ENCODE assay signal across 10 cellular contexts in the genomic region with DNA sequence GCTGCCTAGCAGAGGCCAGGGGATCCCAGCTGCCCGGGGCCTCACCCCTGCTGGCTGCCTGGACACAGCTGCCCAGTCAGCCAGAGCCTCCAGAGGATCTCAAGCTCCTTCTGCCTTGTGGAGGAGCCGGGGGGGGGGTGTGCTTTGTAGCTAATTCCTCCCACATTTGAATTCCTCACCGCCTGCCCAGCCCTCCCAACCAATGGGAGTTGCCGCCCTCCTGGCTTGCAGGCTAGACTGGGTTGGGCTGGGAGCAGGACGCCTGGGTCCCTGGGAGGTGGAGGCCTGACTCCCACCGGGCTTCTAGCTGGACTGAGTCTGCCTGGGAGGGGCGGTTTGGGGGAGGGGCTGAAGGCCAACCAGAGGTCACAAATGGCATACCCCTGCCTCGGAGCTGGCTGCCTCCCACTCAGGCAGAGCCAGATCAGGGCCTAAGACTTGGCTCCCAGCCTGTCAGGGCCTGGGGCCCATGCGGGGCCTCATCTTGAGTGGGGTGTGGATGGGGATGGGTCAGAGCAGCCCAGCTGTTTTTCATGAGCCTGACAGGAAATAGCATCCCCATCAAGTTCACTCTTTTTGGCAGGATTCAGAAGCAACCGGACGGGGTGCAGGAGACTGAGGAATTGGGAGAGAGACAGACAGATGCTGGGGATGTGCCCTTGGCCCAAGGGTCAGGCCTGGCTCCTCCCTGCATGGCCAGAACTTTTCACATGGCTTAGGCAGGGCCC. TPM values are rescaled to one million over a fixed set of nuclear protein-coding genes. Genes with fewer than 3 reads are reported as not detected.
A peak's percentile ranks its signal among the peaks of the same experiment; 100 is the strongest.
DNase-seq lines count a peak whose midpoint lies in the region; ATAC-seq and TF ChIP-seq lines count a peak whose summit lies in the region.
"Had no signal": no experiment of that assay in that cellular context is flagged by ENCODE, and none has a peak within 500 bp of the region (broad histone marks: within the 10 kb centered on the region; RNA-seq: fewer than 3 reads in every experiment).

No MANE protein-coding gene starts in this region.

- no peak for TF ChIP-seq CTCF in CD4-positive, alpha-beta T cell (IDR thresholded peaks at IDR 0.05)
- TF ChIP-seq CTCF in ascending aorta (IDR thresholded peaks at IDR 0.05), result no peak

- peak overlapping the region; percentile 16 for H3K27ac ChIP-seq in CD4-positive, alpha-beta T cell (ENCODE audit: low read depth, low read length)
- H3K27ac ChIP-seq in ascending aorta, result peak overlapping the region; percentile 32 to 63
- H3K27ac ChIP-seq: PC-9 had no signal

- peaks cover 72% of the 10 kb centered on the region in 2 donors for H3K36me3 ChIP-seq in ascending aorta

- in situ Hi-C loops in ACHN (cut with HindIII; ENCODE audit: low pct_ligation_motif_present, low pct_unique_long_range_greater_than_20kb, low sequenced_read_pairs), result no loop called here

- no peaks in the 10 kb centered on the region for H3K9me3 ChIP-seq in CD4-positive, alpha-beta T cell (ENCODE audit: control insufficient read depth, low read length)
- no peaks in the 10 kb centered on the region for H3K9me3 ChIP-seq in ascending aorta

- intact Hi-C loops in CD4-positive, alpha-beta T cell (cut with DNase I, micrococcal nuclease), result no loop called here
- intact Hi-C loops in ascending aorta (cut with DNase I), result no loop called here
- intact Hi-C loops in left ventricle myocardium superior (cut with micrococcal nuclease), result no loop called here

- peaks cover 0 to 12% of the 10 kb centered on the region in 2 donors for H3K4me1 ChIP-seq in ascending aorta

- H3K27me3 ChIP-seq in CD4-positive, alpha-beta T cell (ENCODE audit: control insufficient read depth, insufficient read depth, low read length), result no peaks in the 10 kb centered on the region
- no peaks in the 10 kb centered on the region for H3K27me3 ChIP-seq in ascending aorta

- H3K9me3 Mint-ChIP-seq in CD4-positive, alpha-beta T cell, result no peaks in the 10 kb centered on the region
- no peaks in the 10 kb centered on the region for H3K9me3 Mint-ChIP-seq in activated T-cell treated with anti-CD3 and anti-CD28 coated beads, Interleukin-2, amount 50 U/mL, for 72 hours

- no peak for DNase-seq in CD4-positive, alpha-beta T cell
- DNase-seq in ascending aorta (ENCODE audit: low spot score in 2 of 2) (peak in 1 of 2 donors; percentile 77), left ventricle myocardium superior (peak; percentile 89), retina (peak; percentile 57), ACHN (no peak)
- no peak for DNase-seq in activated CD4-positive, alpha-beta T cell treated with anti-CD3 and anti-CD28 coated beads for 4 hours
- no peak for DNase-seq in activated T-cell treated with anti-CD3 and anti-CD28 coated beads, Interleukin-2, amount 50 U/mL, for 72 hours
- DNase-seq: MM.1S, PC-9 had no signal

- POLR2A ChIA-PET in CD4-positive, alpha-beta T cell (lab: Charles Lee), result no interaction called here

- no peak overlapping the region for H3K4me3 ChIP-seq in ascending aorta
- H3K4me3 ChIP-seq: PC-9 had no signal

- no peaks in the 10 kb centered on the region for H3K4me1 Mint-ChIP-seq in CD4-positive, alpha-beta T cell (ENCODE audit: low read depth)
- H3K4me1 Mint-ChIP-seq in activated T-cell treated with anti-CD3 and anti-CD28 coated beads, Interleukin-2, amount 50 U/mL, for 72 hours (ENCODE audit: low read depth), result no peaks in the 10 kb centered on the region

- no peak overlapping the region for H3K4me3 Mint-ChIP-seq in CD4-positive, alpha-beta T cell
- no peak overlapping the region for H3K4me3 Mint-ChIP-seq in activated T-cell treated with anti-CD3 and anti-CD28 coated beads, Interleukin-2, amount 50 U/mL, for 72 hours

- H3K27ac Mint-ChIP-seq in CD4-positive, alpha-beta T cell, result no peak overlapping the region
- no peak overlapping the region for H3K27ac Mint-ChIP-seq in activated T-cell treated with anti-CD3 and anti-CD28 coated beads, Interleukin-2, amount 50 U/mL, for 72 hours

- CTCF ChIA-PET in CD4-positive, alpha-beta T cell (lab: Charles Lee), result no interaction called here

- H3K36me3 Mint-ChIP-seq in CD4-positive, alpha-beta T cell (ENCODE audit: low read depth), result peaks cover 87% of the 10 kb centered on the region
- peaks cover 2 to 20% of the 10 kb centered on the region in 2 donors for H3K36me3 Mint-ChIP-seq in activated T-cell treated with anti-CD3 and anti-CD28 coated beads, Interleukin-2, amount 50 U/mL, for 72 hours (ENCODE audit: insufficient read depth in 2 of 2)

- H3K27me3 Mint-ChIP-seq in CD4-positive, alpha-beta T cell, result no peaks in the 10 kb centered on the region
- no peaks in the 10 kb centered on the region for H3K27me3 Mint-ChIP-seq in activated T-cell treated with anti-CD3 and anti-CD28 coated beads, Interleukin-2, amount 50 U/mL, for 72 hours (ENCODE audit: low read depth)

- ATAC-seq in CD4-positive, alpha-beta T cell (ENCODE audit: poor library complexity), result no peak
- peak; percentile 82 for ATAC-seq in left ventricle myocardium superior
- no peak for ATAC-seq in activated T-cell treated with anti-CD3 and anti-CD28 coated beads, Interleukin-2, amount 50 U/mL, for 72 hours (replicated peaks in 1 of 2)
- no peak for ATAC-seq in GM18858 (IDR thresholded peaks at IDR 0.05; ENCODE audit: unreplicated experiment)

RNA-seq across cellular contexts. Expression of a gene that starts 29.2 kb away (rescaled TPM):
- 1 to 10 TPM; 4.0 to 4.5 TPM for total RNA-seq in CD4-positive, alpha-beta T cell
- total RNA-seq in ascending aorta, result 403 TPM
- 30.0 TPM for total RNA-seq in left ventricle myocardium superior
- total RNA-seq in activated T-cell treated with anti-CD3 and anti-CD28 coated beads, Interleukin-2, amount 50 U/mL, for 72 hours, result 1 to 10 TPM in 1 of 2 donors, under 1 TPM in 1; 0.77 to 1.7 TPM

RNA-seq across cellular contexts. Expression of a gene that starts 48.8 kb away (rescaled TPM):
- total RNA-seq in CD4-positive, alpha-beta T cell, result 10 to 100 TPM; 65.7 to 69.8 TPM
- total RNA-seq in ascending aorta, result 238 TPM
- total RNA-seq in left ventricle myocardium superior, result 58.9 TPM
- total RNA-seq in activated T-cell treated with anti-CD3 and anti-CD28 coated beads, Interleukin-2, amount 50 U/mL, for 72 hours, result 10 to 100 TPM; 81.7 to 93.4 TPM

Comparison
In these comparisons a context has a peak if more than half of its experiments do, and no peak if none do; other contexts are left out.
1. DNase-seq: peak in left ventricle myocardium superior (single experiment) and retina (single experiment); none in CD4-positive, alpha-beta T cell (0 of 10), activated CD4-positive, alpha-beta T cell treated with anti-CD3 and anti-CD28 coated beads for 4 hours (0 of 2), ACHN (single experiment) and activated T-cell treated with anti-CD3 and anti-CD28 coated beads, Interleukin-2, amount 50 U/mL, for 72 hours (0 of 2).
2. RNA of a gene that starts 29.2 kb away (total RNA-seq): 403 TPM in ascending aorta (single experiment); 30.0 TPM in left ventricle myocardium superior (single experiment), 4.0 to 4.5 TPM in CD4-positive, alpha-beta T cell and 0.77 to 1.7 TPM in activated T-cell treated with anti-CD3 and anti-CD28 coated beads, Interleukin-2, amount 50 U/mL, for 72 hours; every median in the first group is over 10 times any median in the second.